Comparison of ENCODE assay signal across 1 cellular context in the genomic region with DNA sequence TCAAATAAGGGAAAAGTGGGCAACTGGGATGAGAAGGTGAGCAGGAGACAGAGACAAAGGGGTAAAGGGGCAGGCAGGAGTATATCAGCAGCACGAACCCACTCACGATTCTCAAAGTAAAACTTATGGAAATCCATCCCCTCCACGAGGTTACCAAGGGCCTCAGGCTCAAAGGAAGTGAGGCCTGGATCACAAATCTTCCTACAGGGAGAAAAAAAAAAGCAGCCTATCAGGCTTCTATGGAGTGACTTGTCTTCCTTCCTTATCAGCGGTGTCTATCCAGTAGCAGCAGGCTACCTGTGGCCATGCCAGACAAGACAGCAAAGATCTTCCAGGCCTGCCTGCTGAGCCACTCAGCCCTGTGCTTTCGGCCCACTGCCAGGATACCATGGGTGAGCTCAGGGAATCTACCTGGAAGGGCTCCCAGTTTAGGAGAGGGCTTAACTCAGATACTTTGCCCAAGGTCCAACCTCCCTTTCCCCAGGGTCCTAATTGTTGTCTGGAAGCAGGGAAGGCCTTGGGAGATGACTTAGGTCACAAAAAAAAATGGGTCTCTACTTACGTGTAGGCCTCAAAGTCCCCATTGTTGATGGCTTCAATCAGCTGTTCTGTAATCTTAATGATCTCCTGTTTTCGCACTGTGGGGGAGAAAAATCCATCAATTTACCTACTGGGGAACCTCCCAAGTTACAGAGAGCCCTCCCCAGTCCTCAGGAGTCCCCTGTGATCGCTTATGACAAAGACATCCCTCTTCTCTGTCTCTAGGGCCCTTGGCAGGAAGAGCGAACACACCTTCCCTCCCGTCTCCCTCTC.
TF ChIP-seq lines count a peak whose summit lies in the region.

No MANE protein-coding gene starts in this region.

TF ChIP-seq in endothelial cell of umbilical vein, 7 proteins besides CTCF, POLR2A, EP300 and RAD21:
- TF ChIP-seq POLR2AphosphoS5 (IDR thresholded peaks at IDR 0.05; ENCODE audit: insufficient read depth, low read depth, low read length) (no peak), EZH2 (IDR thresholded peaks at IDR 0.05; ENCODE audit: borderline replicate concordance, low read depth, low read length, severe bottlenecking) (no peak), FOS (IDR thresholded peaks at IDR 0.05; ENCODE audit: borderline replicate concordance, insufficient read depth, low read length) (no peak), GATA2 (IDR thresholded peaks at IDR 0.05; ENCODE audit: insufficient read depth, insufficient read length, low read depth, low read length) (peak; percentile 45)
- TF ChIP-seq, protein P1, sequence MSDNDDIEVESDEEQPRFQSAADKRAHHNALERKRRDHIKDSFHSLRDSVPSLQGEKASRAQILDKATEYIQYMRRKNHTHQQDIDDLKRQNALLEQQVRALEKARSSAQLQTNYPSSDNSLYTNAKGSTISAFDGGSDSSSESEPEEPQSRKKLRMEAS (IDR thresholded peaks at IDR 0.05; ENCODE audit: insufficient read depth, insufficient read length): no peak
